ENCODE assay signal across 8 cellular contexts in genomic region chr15:74869726-74870407, GRCh38. TPM values are rescaled to one million over a fixed set of nuclear protein-coding genes. Genes with fewer than 3 reads are reported as not detected.
A peak's percentile ranks its signal among the peaks of the same experiment; 100 is the strongest.
DNase-seq lines count a peak whose midpoint lies in the region; ATAC-seq and TF ChIP-seq lines count a peak whose summit lies in the region.

No MANE protein-coding gene starts in this region.

- TF ChIP-seq CTCF in fibroblast of the aortic adventitia (IDR thresholded peaks at IDR 0.05; ENCODE audit: insufficient read depth, low read length): no peak
- no peak for TF ChIP-seq CTCF in psoas muscle (IDR thresholded peaks at IDR 0.05)

- no peak overlapping the region for H3K4me3 ChIP-seq in fibroblast of the aortic adventitia (ENCODE audit: low read depth, low read length)
- H3K4me3 ChIP-seq in psoas muscle: peak overlapping the region; percentile 39

- no peaks in the 10 kb centered on the region for H3K9me3 ChIP-seq in psoas muscle

- ATAC-seq in HG03159 (IDR thresholded peaks at IDR 0.05; ENCODE audit: unreplicated experiment) (peak; percentile 52), psoas muscle (peak; percentile 36 to 66 (median 50)), HG03025 (IDR thresholded peaks at IDR 0.05; ENCODE audit: low FRiP score, unreplicated experiment) (no peak)

- no peaks in the 10 kb centered on the region for H3K27me3 ChIP-seq in psoas muscle (ENCODE audit: insufficient read depth in 3 of 3, low read length in 2 of 3)

- peaks cover 60% of the 10 kb centered on the region for H3K4me1 ChIP-seq in psoas muscle

- peak; percentile 25 for DNase-seq in activated naive CD4-positive, alpha-beta T cell treated with Interleukin-2 at 50 U/mL for 16 hours
- no peak for DNase-seq in activated naive CD4-positive, alpha-beta T cell treated with anti-CD3 and anti-CD28 coated beads, Interleukin-2, amount 50 U/mL, for 16 hours
- DNase-seq in UCSD-AML1 (lab: John Stamatoyannopoulos, UW; ENCODE audit: unreplicated experiment) (peak; percentile 92), fibroblast of the aortic adventitia (ENCODE audit: low read depth) (peak; percentile 55), psoas muscle (peak; percentile 67 to 85), cortex of kidney (lab: John Stamatoyannopoulos, UW) (no peak)

- 10 to 25% (median 15%) methylated on average over 6 of the region's 6 CpGs for WGBS in psoas muscle, 3 donors

- intact Hi-C loops in psoas muscle (cut with DNase I): no loop called here

- peaks cover 0 to 3% of the 10 kb centered on the region in 2 donors for H3K36me3 ChIP-seq in psoas muscle (ENCODE audit: insufficient read depth in 1 of 2, low read depth in 1 of 2)

- H3K27ac ChIP-seq in psoas muscle: peak overlapping the region; percentile 77

RNA-seq across cellular contexts. Expression of gene SCAMP2, which starts 3.3 kb away (rescaled TPM):
- total RNA-seq in fibroblast of the aortic adventitia (ENCODE audit: low replicate concordance): 18.5 and 29.6 TPM in 2 replicates
- total RNA-seq in psoas muscle: 10 to 100 TPM; 32.1 to 67.3 (median 52.6) TPM
- 10 to 100 TPM; 40.2 to 73.6 (median 48.6) TPM for polyA plus RNA-seq in psoas muscle

RNA-seq across cellular contexts. Expression of gene MPI, which starts 20.0 kb away (rescaled TPM):
- total RNA-seq in fibroblast of the aortic adventitia (ENCODE audit: low replicate concordance) (39.7 and 48.3 TPM in 2 replicates), psoas muscle (10 to 100 TPM; 37.6 to 61.2 (median 43.2) TPM)
- 10 to 100 TPM; 26.4 to 50.5 (median 38.9) TPM for polyA plus RNA-seq in psoas muscle

RNA-seq across cellular contexts. Expression of gene ULK3, which starts 26.9 kb away (rescaled TPM):
- total RNA-seq in fibroblast of the aortic adventitia (ENCODE audit: low replicate concordance) (15.1 and 17.7 TPM in 2 replicates), psoas muscle (10 to 100 TPM; 17.7 to 34.5 (median 27.0) TPM)
- 10 to 100 TPM; 33.2 to 43.5 (median 42.8) TPM for polyA plus RNA-seq in psoas muscle

RNA-seq across cellular contexts. Expression of gene FAM219B, which starts 36.8 kb away (rescaled TPM):
- total RNA-seq in fibroblast of the aortic adventitia (ENCODE audit: low replicate concordance): 22.7 and 35.9 TPM in 2 replicates
- total RNA-seq in psoas muscle: 10 to 100 TPM; 41.0 to 78.0 (median 53.7) TPM
- polyA plus RNA-seq in psoas muscle: 10 to 100 TPM; 26.5 to 48.4 (median 27.2) TPM

RNA-seq across cellular contexts. Expression of gene CPLX3, which starts 43.4 kb away (rescaled TPM):
- total RNA-seq in fibroblast of the aortic adventitia (ENCODE audit: low replicate concordance) (not detected in 2 replicates), psoas muscle (under 1 TPM in 1 of 4 donors, not detected in 3; 0.19 TPM)
- polyA plus RNA-seq in psoas muscle: under 1 TPM in 2 of 3 donors, not detected in 1; 0.03 to 0.04 TPM

Comparison
In these comparisons a context has a peak if more than half of its experiments do, and no peak if none do; other contexts are left out.
1. DNase-seq: peak in activated naive CD4-positive, alpha-beta T cell treated with Interleukin-2 at 50 U/mL for 16 hours (single experiment), UCSD-AML1 (single experiment), fibroblast of the aortic adventitia (single experiment) and psoas muscle (2 of 2); none in activated naive CD4-positive, alpha-beta T cell treated with anti-CD3 and anti-CD28 coated beads, Interleukin-2, amount 50 U/mL, for 16 hours (single experiment) and cortex of kidney (single experiment).